In the genomic region with DNA sequence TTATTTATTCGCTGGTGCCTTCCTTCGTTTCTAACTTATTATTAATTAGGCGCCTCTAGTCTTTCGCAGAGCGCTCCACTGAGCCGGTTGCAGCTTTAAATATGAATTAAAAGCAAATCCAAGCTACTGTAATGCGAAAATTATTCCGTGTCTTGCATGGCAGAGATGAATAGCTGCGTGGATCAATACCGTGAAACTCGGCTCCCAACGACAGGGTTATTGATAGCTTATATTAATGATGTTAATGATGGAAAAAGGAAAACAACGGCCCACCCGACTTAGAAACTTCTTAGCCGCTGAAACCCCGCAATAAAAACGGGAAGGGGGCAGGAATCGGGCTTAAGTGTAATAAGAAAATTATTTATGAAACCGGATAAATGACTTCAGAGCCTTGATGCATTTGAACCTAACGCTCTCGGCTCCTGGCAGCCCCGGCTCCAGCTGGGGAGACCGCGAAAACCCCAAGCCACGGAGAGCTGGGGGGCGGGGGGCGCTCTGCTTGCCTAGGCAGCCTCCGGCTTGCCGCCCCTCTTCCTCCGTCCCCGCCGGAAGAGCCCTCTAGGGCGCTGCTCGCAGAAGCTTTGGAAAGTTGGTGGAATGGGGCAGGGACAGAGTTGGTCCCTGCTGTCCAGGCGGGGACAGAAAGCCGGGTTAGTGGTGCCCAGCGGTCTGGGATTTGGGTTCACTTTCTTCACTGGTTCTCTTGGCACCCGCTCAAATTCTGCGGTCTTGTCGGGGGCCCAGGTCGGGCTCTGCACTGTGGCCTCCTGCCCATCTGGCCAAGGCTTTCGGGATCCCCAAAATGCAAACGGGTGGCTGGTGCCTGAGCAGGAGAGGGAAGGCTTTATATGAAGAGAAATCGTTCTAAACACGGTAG, we compare ENCODE assay signal across 1 cellular context.
TF ChIP-seq lines count a peak whose summit lies in the region.

No MANE protein-coding gene starts in this region.

TF ChIP-seq in GM12878, 131 proteins besides CTCF, POLR2A, EP300 and RAD21:
- peak; percentile 25 for TF ChIP-seq SUZ12 (IDR thresholded peaks at IDR 0.05; ENCODE audit: unreplicated experiment)
- no peak for TF ChIP-seq STAT3 (IDR thresholded peaks at IDR 0.05; ENCODE audit: low read depth, low read length)
- no peak for TF ChIP-seq ZNF622 (IDR thresholded peaks at IDR 0.05)
- no peak for TF ChIP-seq CBX3 (IDR thresholded peaks at IDR 0.05; ENCODE audit: borderline replicate concordance, low read depth)
- TF ChIP-seq BACH1 (IDR thresholded peaks at IDR 0.05; ENCODE audit: borderline replicate concordance) = no peak
